In genomic region chr16:29961127-29961478, GRCh38 we compare ENCODE assay signal across 1 cellular context.
TF ChIP-seq lines count a peak whose summit lies in the region.

No MANE protein-coding gene starts in this region.

TF ChIP-seq in H1, 55 proteins besides CTCF, POLR2A, EP300 and RAD21:
- no peak for TF ChIP-seq SIN3A (conservative IDR thresholded peaks at IDR 0.05 in 1 of 2, IDR thresholded peaks at IDR 0.05 in 1 of 2; ENCODE audit: low read depth in 1 of 2, low read length in 2 of 2)
- no peak for TF ChIP-seq SIRT6 (IDR thresholded peaks at IDR 0.05; ENCODE audit: low read length)
- no peak for TF ChIP-seq NANOG (IDR thresholded peaks at IDR 0.05; ENCODE audit: insufficient read depth, low read depth, low read length, poor library complexity, severe bottlenecking)
- TF ChIP-seq POLR2AphosphoS5 (IDR thresholded peaks at IDR 0.05; ENCODE audit: low read depth, low read length) = no peak
- no peak for TF ChIP-seq HDAC6 (IDR thresholded peaks at IDR 0.05; ENCODE audit: low read depth, low read length)
- TF ChIP-seq RNF2 (IDR thresholded peaks at IDR 0.05; ENCODE audit: borderline replicate concordance, low read depth, low read length, missing control alignments, poor library complexity, severe bottlenecking) = no peak
- TF ChIP-seq TCF12 (IDR thresholded peaks at IDR 0.05; ENCODE audit: low read depth, low read length) = no peak
- TF ChIP-seq JUND (IDR thresholded peaks at IDR 0.05; ENCODE audit: low read length) = no peak
- TF ChIP-seq CREB1 (IDR thresholded peaks at IDR 0.05) = no peak
- TF ChIP-seq KDM5A (IDR thresholded peaks at IDR 0.05; ENCODE audit: low read length) = no peak
- no peak for TF ChIP-seq CHD2 (IDR thresholded peaks at IDR 0.05; ENCODE audit: low read length)
- no peak for TF ChIP-seq RXRA (IDR thresholded peaks at IDR 0.05; ENCODE audit: insufficient read depth, low read depth, low read length)
- no peak for TF ChIP-seq EGR1 (IDR thresholded peaks at IDR 0.05; ENCODE audit: borderline replicate concordance, low read depth, low read length)
- no peak for TF ChIP-seq ASH2L (IDR thresholded peaks at IDR 0.05; ENCODE audit: low read length)
- no peak for TF ChIP-seq CHD7 (IDR thresholded peaks at IDR 0.05; ENCODE audit: insufficient replicate concordance, low read length)
- TF ChIP-seq NRF1 (IDR thresholded peaks at IDR 0.05; ENCODE audit: low read depth, low read length) = no peak
- no peak for TF ChIP-seq SIX5 (IDR thresholded peaks at IDR 0.05; ENCODE audit: low read depth, low read length)
- TF ChIP-seq E2F6 (IDR thresholded peaks at IDR 0.05) = no peak
- no peak for TF ChIP-seq GABPA (IDR thresholded peaks at IDR 0.05; ENCODE audit: borderline replicate concordance, insufficient read depth, low read length)
- TF ChIP-seq TAF7 (optimal IDR thresholded peaks at IDR 0.05; ENCODE audit: borderline replicate concordance, low read depth, low read length) = no peak
TF ChIP-seq in H1: peak in this region for 0.
